7 cellular contexts compared by ENCODE assay signal in genomic region chr4:48341776-48342558, GRCh38. TPM values are rescaled to one million over a fixed set of nuclear protein-coding genes. Genes with fewer than 3 reads are reported as not detected.
DNase-seq lines count a peak whose midpoint lies in the region; ATAC-seq and TF ChIP-seq lines count a peak whose summit lies in the region.

No MANE protein-coding gene starts in this region.

- H3K9me3 Mint-ChIP-seq in HFFc6 (no peaks in the 10 kb centered on the region), endothelial cell (ENCODE audit: unreplicated experiment) (no peaks in the 10 kb centered on the region)
- no peaks in the 10 kb centered on the region for H3K9me3 Mint-ChIP-seq in activated CD8-positive, alpha-beta memory T cell treated with anti-CD3 and anti-CD28 coated beads, Interleukin-2, amount 10 ng/mL, durations not matched to agents 7 days and 5 days (ENCODE audit: low read depth)

- peak overlapping the region; percentile 97 for H3K27ac Mint-ChIP-seq in HFFc6
- peak overlapping the region; percentile 95 for H3K27ac Mint-ChIP-seq in activated CD8-positive, alpha-beta memory T cell treated with anti-CD3 and anti-CD28 coated beads, Interleukin-2, amount 10 ng/mL, durations not matched to agents 7 days and 5 days
- peak overlapping the region; percentile 89 for H3K27ac Mint-ChIP-seq in endothelial cell (ENCODE audit: unreplicated experiment)

- CTCF ChIA-PET in activated CD8-positive, alpha-beta memory T cell treated with anti-CD3 and anti-CD28 coated beads, Interleukin-2, amount 10 ng/mL, durations not matched to agents 7 days and 5 days (lab: Charles Lee) = interaction anchor here (1.0 to 1.3 kb wide), 3 partner anchors 72 to 603 kb away, joined by 3 to 4 read pairs (median 3); no protein-coding TSS in a partner anchor

- H3K27me3 Mint-ChIP-seq in HFFc6 (ENCODE audit: insufficient read depth) (peaks cover 4% of the 10 kb centered on the region; the same call in 1 of the 2 replicates), endothelial cell (ENCODE audit: unreplicated experiment) (peaks cover 6% of the 10 kb centered on the region)
- no peaks in the 10 kb centered on the region for H3K27me3 Mint-ChIP-seq in activated CD8-positive, alpha-beta memory T cell treated with anti-CD3 and anti-CD28 coated beads, Interleukin-2, amount 10 ng/mL, durations not matched to agents 7 days and 5 days

- ATAC-seq in GM18499 (IDR thresholded peaks at IDR 0.05; ENCODE audit: insufficient read depth, unreplicated experiment) = peak; percentile 9
- peak; percentile 25 for ATAC-seq in activated CD8-positive, alpha-beta memory T cell treated with anti-CD3 and anti-CD28 coated beads, Interleukin-2, amount 10 ng/mL, durations not matched to agents 7 days and 5 days

- H3K4me1 Mint-ChIP-seq in HFFc6 (ENCODE audit: low read depth) = peaks cover 76% of the 10 kb centered on the region
- H3K4me1 Mint-ChIP-seq in activated CD8-positive, alpha-beta memory T cell treated with anti-CD3 and anti-CD28 coated beads, Interleukin-2, amount 10 ng/mL, durations not matched to agents 7 days and 5 days = peaks cover 42% of the 10 kb centered on the region
- H3K4me1 Mint-ChIP-seq in endothelial cell (ENCODE audit: unreplicated experiment) = peaks cover 25% of the 10 kb centered on the region

- H3K4me3 Mint-ChIP-seq in HFFc6 (peak overlapping the region; percentile 100), endothelial cell (ENCODE audit: unreplicated experiment) (peak overlapping the region; percentile 98)
- peak overlapping the region; percentile 93 for H3K4me3 Mint-ChIP-seq in activated CD8-positive, alpha-beta memory T cell treated with anti-CD3 and anti-CD28 coated beads, Interleukin-2, amount 10 ng/mL, durations not matched to agents 7 days and 5 days

- no peaks in the 10 kb centered on the region for H3K27me3 ChIP-seq in mononuclear cell (ENCODE audit: insufficient read depth, low read length)

- H3K4me3 ChIP-seq in mononuclear cell (ENCODE audit: low read length) = peak overlapping the region; percentile 83

- TF ChIP-seq CTCF in HFFc6 (IDR thresholded peaks at IDR 0.05) = peak; percentile 29; the same call in 1 of the 2 replicates
- TF ChIP-seq CTCF in endothelial cell (IDR thresholded peaks at IDR 0.05; ENCODE audit: unreplicated experiment) = no peak

- H3K36me3 Mint-ChIP-seq in HFFc6 (ENCODE audit: low read depth) (peaks cover 6% of the 10 kb centered on the region), endothelial cell (ENCODE audit: low read depth, unreplicated experiment) (peaks cover 8% of the 10 kb centered on the region)
- peaks cover 6% of the 10 kb centered on the region for H3K36me3 Mint-ChIP-seq in activated CD8-positive, alpha-beta memory T cell treated with anti-CD3 and anti-CD28 coated beads, Interleukin-2, amount 10 ng/mL, durations not matched to agents 7 days and 5 days

- H3K9me3 ChIP-seq in mononuclear cell (ENCODE audit: low read depth, low read length) = no peaks in the 10 kb centered on the region

- peaks cover 32% of the 10 kb centered on the region for H3K4me1 ChIP-seq in mononuclear cell (ENCODE audit: insufficient read depth, low read length)

- DNase-seq in HFFc6 (no peak), NCI-H1092 treated with DMSO at 0.1 percent for 48 hours (lab: John Stamatoyannopoulos, UW) (peak; percentile 46), endothelial cell (ENCODE audit: low spot score) (peak; percentile 68)
- peak; percentile 67 for DNase-seq in activated CD8-positive, alpha-beta memory T cell treated with anti-CD3 and anti-CD28 coated beads, Interleukin-2, amount 10 ng/mL, durations not matched to agents 7 days and 5 days
- peak; percentile 39 for DNase-seq in stimulated activated CD8-positive, alpha-beta memory T cell treated with anti-CD3 and anti-CD28 coated beads, Interleukin-4, amount 100 ng/mL, for 24 hours (ENCODE audit: low read depth)

RNA-seq across cellular contexts. Expression of gene SLAIN2, which starts 0.6 kb away (rescaled TPM):
- 100 to 1,000 TPM in 5 of 6 experiments, 10 to 100 TPM in 1; 93.7 to 136 (median 114) TPM for total RNA-seq in HFFc6 (2021; fragmentation: NEBNext Ultra II Directional; extraction: Animal tissue kit (Norgen Biotek cat#: 25700))
- 10 to 100 TPM; 55.3 to 61.6 TPM for total RNA-seq in activated CD8-positive, alpha-beta memory T cell treated with anti-CD3 and anti-CD28 coated beads, Interleukin-2, amount 10 ng/mL, durations not matched to agents 7 days and 5 days
- total RNA-seq in endothelial cell (ENCODE audit: unreplicated experiment) (54.6 TPM), mononuclear cell (83.7 TPM)
